7 cellular contexts compared by ENCODE assay signal in the genomic region with DNA sequence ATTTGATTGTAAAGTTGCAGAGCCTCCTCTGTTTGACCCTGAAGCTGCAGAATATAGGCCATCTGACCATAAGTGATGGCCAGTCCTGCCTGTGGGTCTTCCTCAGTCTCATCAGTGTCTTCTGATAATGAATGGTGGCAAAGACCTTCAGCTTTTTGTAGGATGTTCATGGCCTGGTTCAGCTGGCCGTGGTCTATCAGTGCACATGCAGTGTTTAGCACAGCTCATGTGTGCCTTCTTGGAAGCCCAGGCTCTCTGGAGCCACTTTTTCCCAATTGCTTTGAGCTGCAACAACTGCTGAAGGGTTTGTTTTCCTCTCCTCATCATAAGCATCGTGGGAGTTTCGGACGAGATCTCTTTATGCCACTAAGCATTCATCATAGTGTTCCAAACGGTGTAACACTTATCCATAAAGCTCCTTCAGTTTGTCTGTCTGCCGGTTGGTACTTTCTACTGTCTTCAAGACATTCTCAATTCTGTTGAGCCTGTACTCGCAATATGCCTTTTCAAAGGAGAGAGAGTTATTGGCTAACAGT.
DNase-seq lines count a peak whose midpoint lies in the region; ATAC-seq and TF ChIP-seq lines count a peak whose summit lies in the region.

No MANE protein-coding gene starts in this region.

- H3K27ac ChIP-seq in HEK293 (ENCODE audit: extremely low read depth, low read depth, low read length), result peak overlapping the region; percentile 5; the same call in 1 of the 2 replicates

- peak overlapping the region; percentile 36 for H3K27ac Mint-ChIP-seq in activated CD8-positive, alpha-beta T cell treated with anti-CD3 and anti-CD28 coated beads for 36 hours
- H3K27ac Mint-ChIP-seq in osteocyte (ENCODE audit: unreplicated experiment), result peak overlapping the region; percentile 64

- POLR2A ChIA-PET in HEK293 (lab: Yijun Ruan, JAX), result interaction anchor here (0.6 to 1.5 kb wide), 2 partner anchors 41 to 758 kb away, joined by 3 to 4 read pairs; partner anchors contain the start of gene RSPH3
- POLR2A ChIA-PET in activated CD8-positive, alpha-beta T cell treated with anti-CD3 and anti-CD28 coated beads for 36 hours (lab: Charles Lee), result interaction anchor here (0.9 to 2.4 kb wide), 2 partner anchors 9 to 207 kb away, joined by 3 to 10 read pairs; no protein-coding TSS in a partner anchor

- H3K36me3 ChIP-seq in HEK293 (ENCODE audit: control insufficient read depth in 2 of 2, insufficient read depth in 1 of 2, low read length in 2 of 2), result peaks cover 0 to 9% of the 10 kb centered on the region in 2 experiments; a peak in 1 of 3 replicates

- H3K9me3 Mint-ChIP-seq in activated CD8-positive, alpha-beta T cell treated with anti-CD3 and anti-CD28 coated beads for 36 hours, result no peaks in the 10 kb centered on the region
- H3K9me3 Mint-ChIP-seq in osteocyte (ENCODE audit: unreplicated experiment), result no peaks in the 10 kb centered on the region

- H3K4me1 ChIP-seq in HEK293 (ENCODE audit: control insufficient read depth, insufficient read depth, low read length), result peaks cover 5% of the 10 kb centered on the region

- H3K4me1 Mint-ChIP-seq in activated CD8-positive, alpha-beta T cell treated with anti-CD3 and anti-CD28 coated beads for 36 hours (ENCODE audit: low read depth), result peaks cover 21% of the 10 kb centered on the region
- peaks cover 19% of the 10 kb centered on the region for H3K4me1 Mint-ChIP-seq in osteocyte (ENCODE audit: unreplicated experiment)

- no peaks in the 10 kb centered on the region for H3K27me3 Mint-ChIP-seq in activated CD8-positive, alpha-beta T cell treated with anti-CD3 and anti-CD28 coated beads for 36 hours
- no peaks in the 10 kb centered on the region for H3K27me3 Mint-ChIP-seq in osteocyte (ENCODE audit: unreplicated experiment)

- ATAC-seq in GM18868 (IDR thresholded peaks at IDR 0.05; ENCODE audit: unreplicated experiment), result peak; percentile 3
- no peak for ATAC-seq in activated CD8-positive, alpha-beta T cell treated with anti-CD3 and anti-CD28 coated beads for 36 hours
- no peak for ATAC-seq in GM19035 (IDR thresholded peaks at IDR 0.05; ENCODE audit: unreplicated experiment)
- ATAC-seq in HG02623 (IDR thresholded peaks at IDR 0.05; ENCODE audit: unreplicated experiment), result no peak

- H3K36me3 Mint-ChIP-seq in activated CD8-positive, alpha-beta T cell treated with anti-CD3 and anti-CD28 coated beads for 36 hours (ENCODE audit: low read depth), result peaks cover 8% of the 10 kb centered on the region
- H3K36me3 Mint-ChIP-seq in osteocyte (ENCODE audit: unreplicated experiment), result peaks cover 5% of the 10 kb centered on the region

- CTCF ChIA-PET in HEK293 (lab: Yijun Ruan, JAX), result interaction anchor here (0.6 to 3.5 kb wide), 3 partner anchors 8 to 21 kb away, joined by 3 to 13 read pairs (median 3); no protein-coding TSS in a partner anchor
- CTCF ChIA-PET in activated CD8-positive, alpha-beta T cell treated with anti-CD3 and anti-CD28 coated beads for 36 hours (lab: Charles Lee), result interaction anchor here (0.6 to 2.3 kb wide), 6 partner anchors 11 to 363 kb away, joined by 3 to 11 read pairs (median 3); no protein-coding TSS in a partner anchor

- no peak for DNase-seq in activated CD8-positive, alpha-beta T cell treated with anti-CD3 and anti-CD28 coated beads for 36 hours
- DNase-seq in osteocyte (ENCODE audit: extremely low spot score, unreplicated experiment) (no peak), NCI-H748 (lab: John Stamatoyannopoulos, UW; ENCODE audit: unreplicated experiment) (no peak)

- no peak for TF ChIP-seq CTCF in HEK293 (tag by site-specific recombination; IDR thresholded peaks at IDR 0.05)
- TF ChIP-seq CTCF in activated CD8-positive, alpha-beta T cell treated with anti-CD3 and anti-CD28 coated beads for 36 hours (IDR thresholded peaks at IDR 0.05), result no peak
- no peak for TF ChIP-seq CTCF in osteocyte (IDR thresholded peaks at IDR 0.05)

- no peaks in the 10 kb centered on the region for H3K9me3 ChIP-seq in HEK293 (ENCODE audit: control insufficient read depth, insufficient read depth, low read depth, low read length)

- intact Hi-C loops in activated CD8-positive, alpha-beta T cell treated with anti-CD3 and anti-CD28 coated beads for 36 hours (cut with micrococcal nuclease), result no loop called here

- no peak overlapping the region for H3K4me3 ChIP-seq in HEK293 (ENCODE audit: low read depth, low read length)

- no peak overlapping the region for H3K4me3 Mint-ChIP-seq in activated CD8-positive, alpha-beta T cell treated with anti-CD3 and anti-CD28 coated beads for 36 hours
- H3K4me3 Mint-ChIP-seq in osteocyte (ENCODE audit: unreplicated experiment), result no peak overlapping the region

TF ChIP-seq in HEK293, 187 proteins besides CTCF, POLR2A, EP300 and RAD21:
- no peak for TF ChIP-seq ZNF433 (tag by site-specific recombination; IDR thresholded peaks at IDR 0.05; ENCODE audit: low read depth)
- TF ChIP-seq ZNF23 (tag by site-specific recombination; IDR thresholded peaks at IDR 0.05; ENCODE audit: borderline replicate concordance), result no peak
- TF ChIP-seq ZBTB11 (tag by site-specific recombination; conservative IDR thresholded peaks at IDR 0.05; ENCODE audit: low read depth), result no peak
- TF ChIP-seq ZXDB (tag by site-specific recombination; IDR thresholded peaks at IDR 0.05), result 0 out of 2 replicates have a peak, but pooled peaks have one; percentile 36
- TF ChIP-seq ZNF521 (tag by site-specific recombination; IDR thresholded peaks at IDR 0.05), result no peak
- TF ChIP-seq ZNF501 (tag by site-specific recombination; IDR thresholded peaks at IDR 0.05), result 0 out of 2 replicates have a peak, but pooled peaks have one; percentile 58
- TF ChIP-seq, protein P1, sequence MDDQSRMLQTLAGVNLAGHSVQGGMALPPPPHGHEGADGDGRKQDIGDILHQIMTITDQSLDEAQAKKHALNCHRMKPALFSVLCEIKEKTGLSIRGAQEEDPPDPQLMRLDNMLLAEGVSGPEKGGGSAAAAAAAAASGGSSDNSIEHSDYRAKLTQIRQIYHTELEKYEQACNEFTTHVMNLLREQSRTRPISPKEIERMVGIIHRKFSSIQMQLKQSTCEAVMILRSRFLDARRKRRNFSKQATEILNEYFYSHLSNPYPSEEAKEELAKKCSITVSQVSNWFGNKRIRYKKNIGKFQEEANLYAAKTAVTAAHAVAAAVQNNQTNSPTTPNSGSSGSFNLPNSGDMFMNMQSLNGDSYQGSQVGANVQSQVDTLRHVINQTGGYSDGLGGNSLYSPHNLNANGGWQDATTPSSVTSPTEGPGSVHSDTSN (CRISPR knock-in tag; IDR thresholded peaks at IDR 0.05), result no peak
- TF ChIP-seq FEZF1 (tag by site-specific recombination; IDR thresholded peaks at IDR 0.05), result no peak
- peak; percentile 82; the same call in 1 of the 2 replicates for TF ChIP-seq ZNF366 (tag by site-specific recombination; conservative IDR thresholded peaks at IDR 0.05)
- 0 out of 2 replicates have a peak, but pooled peaks have one; percentile 42 for TF ChIP-seq ZNF843 (tag by site-specific recombination; IDR thresholded peaks at IDR 0.05)
- TF ChIP-seq ZNF747 (tag by site-specific recombination; IDR thresholded peaks at IDR 0.05), result no peak
